ENCODE assay signal across 8 cellular contexts in genomic region chr10:126504051-126504760, GRCh38.
A peak's percentile ranks its signal among the peaks of the same experiment; 100 is the strongest.
DNase-seq lines count a peak whose midpoint lies in the region; ATAC-seq, FAIRE-seq and TF ChIP-seq lines count a peak whose summit lies in the region.

No MANE protein-coding gene starts in this region.

- intact Hi-C loops in testis (cut with DNase I; ENCODE audit: low total_unique reads): loop anchor here (10.0 kb wide), 1 partner anchor 519 kb away; no protein-coding TSS in a partner anchor

- no peak for TF ChIP-seq POLR2A in testis (IDR thresholded peaks at IDR 0.05)

- H3K27ac ChIP-seq in keratinocyte (ENCODE audit: control insufficient read depth, insufficient read depth, low read length) (no peak overlapping the region), testis (no peak overlapping the region)

- H3K79me2 ChIP-seq in keratinocyte (ENCODE audit: control insufficient read depth, insufficient read depth, low read length): no peaks in the 10 kb centered on the region

- H3K9ac ChIP-seq in keratinocyte (ENCODE audit: control insufficient read depth, extremely low read depth, insufficient read depth, low read length): no peak overlapping the region

- H3K4me3 ChIP-seq in cardiac fibroblast (replicated peaks in 1 of 2; ENCODE audit: low read depth in 2 of 2, low read length in 2 of 2) (no peak overlapping the region), keratinocyte (ENCODE audit: control insufficient read depth in 2 of 3, extremely low read depth in 1 of 3, insufficient read depth in 2 of 3, low read depth in 1 of 3, low read length in 3 of 3) (no peak overlapping the region), testis (no peak overlapping the region)

- peak; percentile 11 for DNase-seq in COLO668 (lab: John Stamatoyannopoulos, UW; ENCODE audit: unreplicated experiment)
- peak; percentile 6 for DNase-seq in GM19238 (ENCODE audit: insufficient read length, low spot score)
- DNase-seq in NCI-H69 (lab: John Stamatoyannopoulos, UW): peak; percentile 44
- peak; percentile 76 to 83 for DNase-seq in cardiac fibroblast (ENCODE audit: low read depth in 2 of 2)
- DNase-seq in keratinocyte (ENCODE audit: low read depth, low spot score): no peak
- DNase-seq in testis: peak; percentile 55
- DNase-seq in activated effector memory CD4-positive, alpha-beta T cell treated with Interleukin-2 at 50 U/mL for 16 hours: no peak

- no peaks in the 10 kb centered on the region for H3K4me1 ChIP-seq in keratinocyte (ENCODE audit: control insufficient read depth, extremely low read depth, insufficient read depth, low read length)
- H3K4me1 ChIP-seq in testis: no peaks in the 10 kb centered on the region

- FAIRE-seq in keratinocyte (lab: Jason Lieb, UNC): no peak

- ATAC-seq in HG02840 (IDR thresholded peaks at IDR 0.05; ENCODE audit: low FRiP score, unreplicated experiment): no peak

- WGBS in testis, 2 donors: 29 to 37% methylated on average over 23 of the region's 23 CpGs

- H3K9me1 ChIP-seq in keratinocyte (ENCODE audit: control insufficient read depth, extremely low read depth, insufficient read depth, low read length): no peaks in the 10 kb centered on the region

- H3K4me2 ChIP-seq in keratinocyte (ENCODE audit: control insufficient read depth, extremely low read depth, insufficient read depth, low read depth, low read length): no peak overlapping the region

- no peak overlapping the region for H2AFZ ChIP-seq in keratinocyte (ENCODE audit: control insufficient read depth, low read length)

- H4K20me1 ChIP-seq in keratinocyte (ENCODE audit: control insufficient read depth, extremely low read depth, insufficient read depth, low read length): no peaks in the 10 kb centered on the region

- no peaks in the 10 kb centered on the region for H3K36me3 ChIP-seq in keratinocyte (ENCODE audit: control insufficient read depth in 2 of 2, extremely low read depth in 1 of 2, insufficient read depth in 2 of 2, low read length in 2 of 2)
- H3K36me3 ChIP-seq in testis (ENCODE audit: low read depth, missing control alignments): no peaks in the 10 kb centered on the region

- H3K9me3 ChIP-seq in keratinocyte (ENCODE audit: control insufficient read depth, low read depth, low read length) (no peaks in the 10 kb centered on the region), testis (no peaks in the 10 kb centered on the region)

- dilution Hi-C loops in keratinocyte (cut with MboI; ENCODE audit: extremely low pct_ligation_motif_present, low sequenced_read_pairs): no loop called here

- H3K27me3 ChIP-seq in keratinocyte (ENCODE audit: control insufficient read depth, extremely low read depth, insufficient read depth, low read length) (no peaks in the 10 kb centered on the region), testis (no peaks in the 10 kb centered on the region)

- TF ChIP-seq CTCF in cardiac fibroblast (IDR thresholded peaks at IDR 0.05; ENCODE audit: low read depth, low read length) (peak; percentile 78), keratinocyte (optimal IDR thresholded peaks at IDR 0.05 in 1 of 3, IDR thresholded peaks at IDR 0.05 in 1 of 3, conservative IDR thresholded peaks at IDR 0.05 in 1 of 3; ENCODE audit: extremely low read depth in 1 of 3, insufficient read depth in 2 of 3, low read length in 3 of 3) (peak; percentile 64 to 78 (median 73)), testis (IDR thresholded peaks at IDR 0.05) (peak in 2 of 3 experiments; percentile 58 to 70)

Comparison
In these comparisons a context has a peak if more than half of its experiments do, and no peak if none do; other contexts are left out.
1. DNase-seq: peak in COLO668 (single experiment), GM19238 (single experiment), NCI-H69 (single experiment), cardiac fibroblast (2 of 2) and testis (single experiment); none in keratinocyte (single experiment) and activated effector memory CD4-positive, alpha-beta T cell treated with Interleukin-2 at 50 U/mL for 16 hours (single experiment).
2. Peak in every context shown above with its lines, with median percentiles within 50 percentile points of each other: CTCF ChIP-seq.